14 cellular contexts compared by ENCODE assay signal in genomic region chr9:86488794-86489193, GRCh38.
DNase-seq lines count a peak whose midpoint lies in the region; TF ChIP-seq lines count a peak whose summit lies in the region.
"Had no signal": no experiment of that assay in that cellular context is flagged by ENCODE, and none has a peak within 500 bp of the region (broad histone marks: within the 10 kb centered on the region; RNA-seq: fewer than 3 reads in every experiment).

No MANE protein-coding gene starts in this region.

- no peak overlapping the region for H2BK15ac ChIP-seq in mesendoderm (replicated peaks; ENCODE audit: low read depth)

- H3K56ac ChIP-seq in mesendoderm (ENCODE audit: low read length), result no peak overlapping the region

- TF ChIP-seq CTCF in A673 (conservative IDR thresholded peaks at IDR 0.05; ENCODE audit: low read depth, low read length), result no peak
- no peak for TF ChIP-seq CTCF in HEK293 (tag by site-specific recombination; IDR thresholded peaks at IDR 0.05)
- TF ChIP-seq CTCF in glutamatergic neuron (IDR thresholded peaks at IDR 0.05; ENCODE audit: partially characterized antibody, unreplicated experiment), result no peak

- no peak overlapping the region for H4K5ac ChIP-seq in mesendoderm (ENCODE audit: low read length)

- no peak overlapping the region for H3K9ac ChIP-seq in mesendoderm (ENCODE audit: low read length)

- intact Hi-C loops in A673 (cut with micrococcal nuclease; ENCODE audit: unreplicated experiment), result loop anchor here (5.0 kb wide), 2 partner anchors 59 to 849 kb away; no protein-coding TSS in a partner anchor

- H3K79me1 ChIP-seq in mesendoderm (ENCODE audit: low read length), result no peaks in the 10 kb centered on the region

- no peaks in the 10 kb centered on the region for H3K9me3 ChIP-seq in A673 (ENCODE audit: low read depth, low read length, poor library complexity, severe bottlenecking)
- no peaks in the 10 kb centered on the region for H3K9me3 ChIP-seq in HEK293 (ENCODE audit: control insufficient read depth, insufficient read depth, low read depth, low read length)
- H3K9me3 ChIP-seq in HAP-1, result no peaks in the 10 kb centered on the region

- no peaks in the 10 kb centered on the region for H3K27me3 Mint-ChIP-seq in glutamatergic neuron (ENCODE audit: unreplicated experiment)

- no peak overlapping the region for H3K4me3 Mint-ChIP-seq in glutamatergic neuron (ENCODE audit: unreplicated experiment)

- H3K18ac ChIP-seq in mesendoderm (ENCODE audit: low read length), result no peak overlapping the region

- H3K9me3 Mint-ChIP-seq in glutamatergic neuron (ENCODE audit: unreplicated experiment), result peaks cover 2% of the 10 kb centered on the region

- no CpG with 5 or more reads among the region's 7 CpGs for WGBS in mesendoderm (ENCODE audit: extremely low coverage, insufficient coverage, low lambda C conversion rate)

- no peaks in the 10 kb centered on the region for H3K36me3 Mint-ChIP-seq in glutamatergic neuron (ENCODE audit: unreplicated experiment)

- no peak overlapping the region for H3K23ac ChIP-seq in mesendoderm (ENCODE audit: low read length)

- H3K27ac ChIP-seq in A673 (ENCODE audit: low read depth, low read length, poor library complexity, severe bottlenecking) (peak overlapping the region; percentile 72), HEK293 (ENCODE audit: extremely low read depth, low read depth, low read length) (no peak overlapping the region), mesendoderm (ENCODE audit: low read depth, low read length) (no peak overlapping the region)

- in situ Hi-C loops in HAP-1 (cut with MboI; ENCODE audit: low sequenced_read_pairs), result loop anchor here (25.0 kb wide), 1 partner anchor 849 kb away; no protein-coding TSS in a partner anchor

- H4K8ac ChIP-seq in mesendoderm (ENCODE audit: low read depth, low read length), result no peak overlapping the region

- no TSS peak for BruUV-seq in A673 (replicated peaks; lab: Mats Ljungman, UMichigan)

- POLR2A ChIA-PET in A673 (lab: Charles Lee; ENCODE audit: low non-redundant PET) (no interaction called here), HEK293 (lab: Yijun Ruan, JAX) (no interaction called here)

- no peak overlapping the region for H2BK120ac ChIP-seq in mesendoderm (ENCODE audit: low read depth, low read length)

- H3K4me1 ChIP-seq in A673 (ENCODE audit: insufficient read depth, low read length, poor library complexity, severe bottlenecking) (peaks cover 38% of the 10 kb centered on the region), HEK293 (ENCODE audit: control insufficient read depth, insufficient read depth, low read length) (peaks cover 3% of the 10 kb centered on the region; the same call in 1 of the 2 replicates), mesendoderm (ENCODE audit: control insufficient read depth, low read depth, low read length) (no peaks in the 10 kb centered on the region), HAP-1 (no peaks in the 10 kb centered on the region)

- H3K36me3 ChIP-seq in A673 (ENCODE audit: insufficient read depth, low read length, poor library complexity, severe bottlenecking), result no peaks in the 10 kb centered on the region
- H3K36me3 ChIP-seq in HEK293 (ENCODE audit: control insufficient read depth in 2 of 2, insufficient read depth in 1 of 2, low read length in 2 of 2), result no peaks in the 10 kb centered on the region
- H3K36me3 ChIP-seq in mesendoderm (ENCODE audit: control insufficient read depth, insufficient read depth, low read length), result no peaks in the 10 kb centered on the region
- H3K36me3 ChIP-seq in HAP-1 (replicated peaks), result no peaks in the 10 kb centered on the region

- no peak overlapping the region for H3K4me2 ChIP-seq in mesendoderm (ENCODE audit: low read length)

- H3K27me3 ChIP-seq in A673 (replicated peaks; ENCODE audit: insufficient read depth, low read depth, low read length, poor library complexity) (no peaks in the 10 kb centered on the region), mesendoderm (ENCODE audit: insufficient read depth, low read length, poor library complexity) (no peaks in the 10 kb centered on the region), HAP-1 (ENCODE audit: low read depth) (no peaks in the 10 kb centered on the region)

- H3K27ac Mint-ChIP-seq in glutamatergic neuron (ENCODE audit: unreplicated experiment), result no peak overlapping the region

- no peak overlapping the region for H3K4ac ChIP-seq in mesendoderm (ENCODE audit: low read depth, low read length)

- H3K79me2 ChIP-seq in mesendoderm (ENCODE audit: control insufficient read depth, insufficient read depth, low read length), result no peaks in the 10 kb centered on the region

- H3K4me1 Mint-ChIP-seq in glutamatergic neuron (ENCODE audit: low read depth, unreplicated experiment), result no peaks in the 10 kb centered on the region

- H3K4me3 ChIP-seq in A673 (ENCODE audit: low read depth, low read length, poor library complexity, severe bottlenecking) (no peak overlapping the region), HEK293 (ENCODE audit: low read depth, low read length) (no peak overlapping the region), mesendoderm (ENCODE audit: low read length) (no peak overlapping the region), HAP-1 (no peak overlapping the region)

- CTCF ChIA-PET in A673 (lab: Charles Lee), result interaction anchor here (0.6 to 1.0 kb wide), 2 partner anchors 68 to 154 kb away, joined by 3 to 8 read pairs; no protein-coding TSS in a partner anchor
- CTCF ChIA-PET in HEK293 (lab: Yijun Ruan, JAX), result interaction anchor here (0.6 to 4.5 kb wide), 9 partner anchors 10 to 1083 kb away, joined by 3 to 45 read pairs (median 4); no protein-coding TSS in a partner anchor

- no peak overlapping the region for H2AK5ac ChIP-seq in mesendoderm (ENCODE audit: low read length)

- H2BK5ac ChIP-seq in mesendoderm (ENCODE audit: low read length), result no peak overlapping the region

- DNase-seq in A673 (ENCODE audit: low spot score) (no peak), glutamatergic neuron (peak; percentile 28), mesendoderm (peak; percentile 46), HAP-1 (ENCODE audit: low spot score in 2 of 2) (no peak)
- DNase-seq in stimulated activated CD4-positive, alpha-beta T cell treated with anti-CD3 and anti-CD28 coated beads, Interleukin-4, amount 100 ng/mL, for 4 hours, result no peak
- DNase-seq in stimulated activated CD4-positive, alpha-beta T cell treated with anti-CD3 and anti-CD28 coated beads, Interleukin-2, amount 100 ng/mL, for 48 hours, result no peak
- DNase-seq: ACHN, COR-L47, KBM-7, NCI-H1436 treated with DMSO at 0.1 percent for 48 hours, NCI-H2029 treated with DMSO at 0.1 percent for 48 hours, NCI-H510A treated with DMSO at 0.1 percent for 48 hours, SHP77 had no signal

TF ChIP-seq in HEK293, 187 proteins besides CTCF, POLR2A, EP300 and RAD21:
- TF ChIP-seq ZNF16 (tag by site-specific recombination; IDR thresholded peaks at IDR 0.05; ENCODE audit: low read depth) (no peak), SCRT1 (tag by site-specific recombination; IDR thresholded peaks at IDR 0.05; ENCODE audit: borderline replicate concordance) (0 out of 2 replicates have a peak, but pooled peaks have one; percentile 16)

Comparison
In these comparisons a context has a peak if more than half of its experiments do, and no peak if none do; other contexts are left out.
1. DNase-seq: peak in glutamatergic neuron (single experiment) and mesendoderm (single experiment); none in A673 (single experiment), HAP-1 (0 of 2), stimulated activated CD4-positive, alpha-beta T cell treated with anti-CD3 and anti-CD28 coated beads, Interleukin-4, amount 100 ng/mL, for 4 hours (0 of 2) and stimulated activated CD4-positive, alpha-beta T cell treated with anti-CD3 and anti-CD28 coated beads, Interleukin-2, amount 100 ng/mL, for 48 hours (0 of 2).